In the genomic region with DNA sequence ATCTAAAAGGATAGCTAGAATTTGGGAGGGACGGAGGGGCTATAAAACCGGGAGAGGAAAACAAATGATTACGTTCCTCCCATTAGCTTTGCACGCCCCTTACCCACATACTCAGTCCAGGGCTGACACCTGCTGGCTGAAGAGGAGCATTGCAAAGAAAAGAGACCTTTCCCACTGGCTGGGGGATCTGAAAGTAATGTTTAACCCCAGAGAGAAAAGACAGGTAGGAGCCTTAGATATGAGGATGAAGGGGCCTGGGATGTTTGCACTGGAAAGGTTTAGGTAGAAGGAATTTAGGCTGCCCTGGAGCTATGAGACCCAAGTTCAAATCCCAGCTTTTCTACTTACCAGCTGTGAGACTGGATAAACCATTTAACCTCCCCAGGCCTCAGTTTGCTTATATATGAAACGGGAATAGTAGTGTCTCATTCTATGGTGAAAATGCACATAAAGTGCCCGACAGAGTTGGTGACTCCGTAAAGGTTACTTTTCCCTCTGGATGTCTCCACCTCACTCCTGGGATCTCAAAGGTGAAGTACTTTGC, we compare ENCODE assay signal across 8 cellular contexts.
A peak's percentile ranks its signal among the peaks of the same experiment; 100 is the strongest.
DNase-seq lines count a peak whose midpoint lies in the region; ATAC-seq, FAIRE-seq and TF ChIP-seq lines count a peak whose summit lies in the region.

No MANE protein-coding gene starts in this region.

- peak; percentile 78 to 93 (median 85) for TF ChIP-seq CTCF in K562 (IDR thresholded peaks at IDR 0.05 in 2 of 3, conservative IDR thresholded peaks at IDR 0.05 in 1 of 3; ENCODE audit: insufficient read depth in 2 of 3, low read depth in 1 of 3, low read length in 3 of 3)

- peaks cover 0 to 20% of the 10 kb centered on the region in 2 experiments; a peak in 3 of 5 replicates for H3K27me3 ChIP-seq in K562 (ENCODE audit: control insufficient read depth in 2 of 2, insufficient read depth in 2 of 2, low read length in 2 of 2)

- CTCF ChIA-PET in K562 (lab: Yijun Ruan, JAX; ENCODE audit: low intra/inter-chr PET ratio), result interaction anchor here (0.7 to 2.2 kb wide), 4 partner anchors 9 to 1432 kb away, joined by 3 to 11 read pairs (median 6); no protein-coding TSS in a partner anchor

- in situ Hi-C loops in K562 (cut with MboI), result loop anchor here (10.0 kb wide), 2 partner anchors 640 to 1430 kb away; no protein-coding TSS in a partner anchor

- no peak for TF ChIP-seq EP300 in K562 (IDR thresholded peaks at IDR 0.05; ENCODE audit: low read length)

- no peaks in the 10 kb centered on the region for H3K79me2 ChIP-seq in K562 (ENCODE audit: control insufficient read depth, insufficient read depth, low read length)

- BruUV-seq in K562 (replicated peaks; lab: Mats Ljungman, UMichigan), result no TSS peak

- no peaks in the 10 kb centered on the region for H3K4me1 ChIP-seq in K562 (replicated peaks in 1 of 2; ENCODE audit: control insufficient read depth in 2 of 2, insufficient read depth in 2 of 2, low read length in 2 of 2)

- H2AFZ ChIP-seq in K562 (ENCODE audit: low read depth, low read length), result peak overlapping the region; percentile 17; the same call in 1 of the 2 replicates

- POLR2A ChIA-PET in K562 (lab: Yijun Ruan, JAX), result interaction anchor here (0.6 to 0.8 kb wide), 3 partner anchors 15 to 1432 kb away, joined by 3 to 4 read pairs (median 3); no protein-coding TSS in a partner anchor

- H3K9me1 ChIP-seq in K562 (ENCODE audit: control insufficient read depth, insufficient read depth, low read length), result no peaks in the 10 kb centered on the region

- intact Hi-C loops in K562 (cut with micrococcal nuclease), result loop anchor here (1.0 to 5.0 kb wide), 4 partner anchors 148 to 1433 kb away; no protein-coding TSS in a partner anchor

- no peak for TF ChIP-seq POLR2A in K562 (conservative IDR thresholded peaks at IDR 0.05)

- peak; percentile 90 to 94 for TF ChIP-seq RAD21 in K562 (CRISPR knock-in tag; conservative IDR thresholded peaks at IDR 0.05 in 1 of 2, IDR thresholded peaks at IDR 0.05 in 1 of 2)

- ATAC-seq in GM21423 (IDR thresholded peaks at IDR 0.05; ENCODE audit: unreplicated experiment) (peak; percentile 65), K562 (peak; percentile 90)

- WGBS in K562 (ENCODE audit: insufficient coverage, low coverage, missing lambda C conversion rate), result 0% methylated on average over 7 of the region's 7 CpGs

- no peak overlapping the region for H3K4me3 ChIP-seq in K562
- 0 out of 2 replicates have a peak overlapping the region, but pooled peaks have one; percentile 44 for H3K4me3 ChIP-seq in iPS-18c (ENCODE audit: insufficient read depth, low read depth, low read length)

- no peak overlapping the region for H3K4me2 ChIP-seq in K562 (ENCODE audit: insufficient read depth, low read length)

- peak; percentile 90 for FAIRE-seq in K562 (lab: Jason Lieb, UNC)

- no peak overlapping the region for H3K9ac ChIP-seq in K562 (ENCODE audit: insufficient read depth in 1 of 2, low read depth in 2 of 2, low read length in 2 of 2)

- no peaks in the 10 kb centered on the region for H3K9me3 ChIP-seq in K562 (replicated peaks; ENCODE audit: control insufficient read depth, insufficient read depth, low read depth, low read length)
- H3K9me3 ChIP-seq in iPS-18c (ENCODE audit: control insufficient read depth, insufficient read depth, low read length), result no peaks in the 10 kb centered on the region

- DNase-seq in Daoy (ENCODE audit: low read depth) (peak; percentile 62), KG1 (lab: John Stamatoyannopoulos, UW) (peak; percentile 6), RKO (ENCODE audit: low spot score) (peak; percentile 55), K562 (ENCODE audit: extremely low read depth in 1 of 4, low spot score in 3 of 4) (peak; percentile 70 to 80 (median 78)), smooth muscle cell of the brain vasculature (ENCODE audit: low read depth, low spot score) (peak; percentile 31), GOT3 (lab: John Stamatoyannopoulos, UW) (no peak)

- H3K36me3 ChIP-seq in K562 (ENCODE audit: control insufficient read depth, insufficient read depth, low read length), result no peaks in the 10 kb centered on the region

- H4K20me1 ChIP-seq in K562 (replicated peaks; ENCODE audit: control insufficient read depth, insufficient read depth, low read length), result no peaks in the 10 kb centered on the region

- no peak overlapping the region for H3K27ac ChIP-seq in K562 (ENCODE audit: extremely low read depth, low read depth, low read length)

TF ChIP-seq in K562, 482 proteins besides CTCF, POLR2A, EP300 and RAD21 (continues in another document):
- TF ChIP-seq TSC22D4 (tag; IDR thresholded peaks at IDR 0.05) (no peak), NCOR1 (IDR thresholded peaks at IDR 0.05) (no peak), CCAR2 (IDR thresholded peaks at IDR 0.05; ENCODE audit: low read depth, low read length) (no peak), RNF2 (IDR thresholded peaks at IDR 0.05) (no peak), FUS (optimal IDR thresholded peaks at IDR 0.05; ENCODE audit: low read depth, low read length) (no peak), ZEB2 (IDR thresholded peaks at IDR 0.05) (no peak), ZNF830 (CRISPR knock-in tag; IDR thresholded peaks at IDR 0.05) (no peak), ZNF408 (CRISPR knock-in tag; IDR thresholded peaks at IDR 0.05; ENCODE audit: low read depth) (no peak), MCM7 (IDR thresholded peaks at IDR 0.05) (no peak), RB1 (IDR thresholded peaks at IDR 0.05; ENCODE audit: low read depth) (0 out of 2 replicates have a peak, but pooled peaks have one; percentile 20), ATF7 (IDR thresholded peaks at IDR 0.05) (no peak), ZBTB7A (IDR thresholded peaks at IDR 0.05; ENCODE audit: borderline replicate concordance, control insufficient read depth, low read depth, low read length) (0 out of 2 replicates have a peak, but pooled peaks have one; percentile 17)
- TF ChIP-seq, protein P1, sequence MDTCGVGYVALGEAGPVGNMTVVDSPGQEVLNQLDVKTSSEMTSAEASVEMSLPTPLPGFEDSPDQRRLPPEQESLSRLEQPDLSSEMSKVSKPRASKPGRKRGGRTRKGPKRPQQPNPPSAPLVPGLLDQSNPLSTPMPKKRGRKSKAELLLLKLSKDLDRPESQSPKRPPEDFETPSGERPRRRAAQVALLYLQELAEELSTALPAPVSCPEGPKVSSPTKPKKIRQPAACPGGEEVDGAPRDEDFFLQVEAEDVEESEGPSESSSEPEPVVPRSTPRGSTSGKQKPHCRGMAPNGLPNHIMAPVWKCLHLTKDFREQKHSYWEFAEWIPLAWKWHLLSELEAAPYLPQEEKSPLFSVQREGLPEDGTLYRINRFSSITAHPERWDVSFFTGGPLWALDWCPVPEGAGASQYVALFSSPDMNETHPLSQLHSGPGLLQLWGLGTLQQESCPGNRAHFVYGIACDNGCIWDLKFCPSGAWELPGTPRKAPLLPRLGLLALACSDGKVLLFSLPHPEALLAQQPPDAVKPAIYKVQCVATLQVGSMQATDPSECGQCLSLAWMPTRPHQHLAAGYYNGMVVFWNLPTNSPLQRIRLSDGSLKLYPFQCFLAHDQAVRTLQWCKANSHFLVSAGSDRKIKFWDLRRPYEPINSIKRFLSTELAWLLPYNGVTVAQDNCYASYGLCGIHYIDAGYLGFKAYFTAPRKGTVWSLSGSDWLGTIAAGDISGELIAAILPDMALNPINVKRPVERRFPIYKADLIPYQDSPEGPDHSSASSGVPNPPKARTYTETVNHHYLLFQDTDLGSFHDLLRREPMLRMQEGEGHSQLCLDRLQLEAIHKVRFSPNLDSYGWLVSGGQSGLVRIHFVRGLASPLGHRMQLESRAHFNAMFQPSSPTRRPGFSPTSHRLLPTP (IDR thresholded peaks at IDR 0.05; ENCODE audit: borderline replicate concordance, extremely low read depth, insufficient read length), result no peak
- TF ChIP-seq, protein P2, sequence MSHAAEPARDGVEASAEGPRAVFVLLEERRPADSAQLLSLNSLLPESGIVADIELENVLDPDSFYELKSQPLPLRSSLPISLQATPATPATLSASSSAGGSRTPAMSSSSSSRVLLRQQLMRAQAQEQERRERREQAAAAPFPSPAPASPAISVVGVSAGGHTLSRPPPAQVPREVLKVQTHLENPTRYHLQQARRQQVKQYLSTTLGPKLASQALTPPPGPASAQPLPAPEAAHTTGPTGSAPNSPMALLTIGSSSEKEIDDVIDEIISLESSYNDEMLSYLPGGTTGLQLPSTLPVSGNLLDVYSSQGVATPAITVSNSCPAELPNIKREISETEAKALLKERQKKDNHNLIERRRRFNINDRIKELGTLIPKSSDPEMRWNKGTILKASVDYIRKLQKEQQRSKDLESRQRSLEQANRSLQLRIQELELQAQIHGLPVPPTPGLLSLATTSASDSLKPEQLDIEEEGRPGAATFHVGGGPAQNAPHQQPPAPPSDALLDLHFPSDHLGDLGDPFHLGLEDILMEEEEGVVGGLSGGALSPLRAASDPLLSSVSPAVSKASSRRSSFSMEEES (CRISPR knock-in tag; IDR thresholded peaks at IDR 0.05), result no peak
- TF ChIP-seq, protein P3, sequence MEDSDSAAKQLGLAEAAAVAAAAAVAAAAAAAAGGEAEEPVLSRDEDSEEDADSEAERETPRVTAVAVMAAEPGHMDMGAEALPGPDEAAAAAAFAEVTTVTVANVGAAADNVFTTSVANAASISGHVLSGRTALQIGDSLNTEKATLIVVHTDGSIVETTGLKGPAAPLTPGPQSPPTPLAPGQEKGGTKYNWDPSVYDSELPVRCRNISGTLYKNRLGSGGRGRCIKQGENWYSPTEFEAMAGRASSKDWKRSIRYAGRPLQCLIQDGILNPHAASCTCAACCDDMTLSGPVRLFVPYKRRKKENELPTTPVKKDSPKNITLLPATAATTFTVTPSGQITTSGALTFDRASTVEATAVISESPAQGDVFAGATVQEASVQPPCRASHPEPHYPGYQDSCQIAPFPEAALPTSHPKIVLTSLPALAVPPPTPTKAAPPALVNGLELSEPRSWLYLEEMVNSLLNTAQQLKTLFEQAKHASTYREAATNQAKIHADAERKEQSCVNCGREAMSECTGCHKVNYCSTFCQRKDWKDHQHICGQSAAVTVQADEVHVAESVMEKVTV (CRISPR knock-in tag; IDR thresholded peaks at IDR 0.05), result peak; percentile 92
- TF ChIP-seq, protein P4, sequence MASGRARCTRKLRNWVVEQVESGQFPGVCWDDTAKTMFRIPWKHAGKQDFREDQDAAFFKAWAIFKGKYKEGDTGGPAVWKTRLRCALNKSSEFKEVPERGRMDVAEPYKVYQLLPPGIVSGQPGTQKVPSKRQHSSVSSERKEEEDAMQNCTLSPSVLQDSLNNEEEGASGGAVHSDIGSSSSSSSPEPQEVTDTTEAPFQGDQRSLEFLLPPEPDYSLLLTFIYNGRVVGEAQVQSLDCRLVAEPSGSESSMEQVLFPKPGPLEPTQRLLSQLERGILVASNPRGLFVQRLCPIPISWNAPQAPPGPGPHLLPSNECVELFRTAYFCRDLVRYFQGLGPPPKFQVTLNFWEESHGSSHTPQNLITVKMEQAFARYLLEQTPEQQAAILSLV (tag; IDR thresholded peaks at IDR 0.05), result no peak
